Comparison of ENCODE assay signal across 11 cellular contexts in genomic region chr4:138223191-138223910, GRCh38. TPM values are rescaled to one million over a fixed set of nuclear protein-coding genes. Genes with fewer than 3 reads are reported as not detected.
DNase-seq lines count a peak whose midpoint lies in the region; ATAC-seq and TF ChIP-seq lines count a peak whose summit lies in the region.
"Had no signal": no experiment of that assay in that cellular context is flagged by ENCODE, and none has a peak within 500 bp of the region (broad histone marks: within the 10 kb centered on the region; RNA-seq: fewer than 3 reads in every experiment).

No MANE protein-coding gene starts in this region.

- no peak for TF ChIP-seq CTCF in psoas muscle (IDR thresholded peaks at IDR 0.05)
- TF ChIP-seq CTCF in gastrocnemius medialis (IDR thresholded peaks at IDR 0.05 in 4 of 5, conservative IDR thresholded peaks at IDR 0.05 in 1 of 5), result no peak

- intact Hi-C loops in psoas muscle (cut with DNase I) (no loop called here), gastrocnemius medialis (cut with DNase I; ENCODE audit: low total_unique reads) (no loop called here)

- H3K4me3 ChIP-seq in SJSA1, result no peak overlapping the region
- H3K4me3 ChIP-seq in psoas muscle, result no peak overlapping the region
- no peak overlapping the region for H3K4me3 ChIP-seq in gastrocnemius medialis

- H3K27ac ChIP-seq in SJSA1 (peak overlapping the region; percentile 97), psoas muscle (no peak overlapping the region), gastrocnemius medialis (no peak overlapping the region)

- peak; percentile 62 for ATAC-seq in GM19397 (IDR thresholded peaks at IDR 0.05; ENCODE audit: unreplicated experiment)
- ATAC-seq in HG03469 (IDR thresholded peaks at IDR 0.05; ENCODE audit: unreplicated experiment), result peak; percentile 67
- no peak for ATAC-seq in psoas muscle
- ATAC-seq in gastrocnemius medialis, result no peak

- in situ Hi-C loops in gastrocnemius medialis (cut with MboI; ENCODE audit: low sequenced_read_pairs in 4 of 4), result no loop called here

- no peak for TF ChIP-seq POLR2A in gastrocnemius medialis (IDR thresholded peaks at IDR 0.05)

- WGBS in psoas muscle, 3 donors, result 73 to 83% (median 76%) methylated on average over 4 of the region's 4 CpGs

- H3K9me3 ChIP-seq in SJSA1 (replicated peaks) (no peaks in the 10 kb centered on the region), psoas muscle (no peaks in the 10 kb centered on the region), gastrocnemius medialis (no peaks in the 10 kb centered on the region)

- peaks cover 71% of the 10 kb centered on the region for H3K4me1 ChIP-seq in SJSA1 (replicated peaks)
- H3K4me1 ChIP-seq in psoas muscle, result no peaks in the 10 kb centered on the region
- H3K4me1 ChIP-seq in gastrocnemius medialis, result no peaks in the 10 kb centered on the region

- DNase-seq in COR-L47 (lab: John Stamatoyannopoulos, UW) (peak; percentile 17), SJSA1 (ENCODE audit: low read depth in 1 of 2, low spot score in 2 of 2) (no peak), psoas muscle (no peak), gastrocnemius medialis (no peak)
- DNase-seq in stimulated activated CD8-positive, alpha-beta memory T cell treated with anti-CD3 and anti-CD28 coated beads, Interleukin-4, amount 100 ng/mL, for 48 hours, result no peak
- DNase-seq in activated CD8-positive, alpha-beta memory T cell treated with anti-CD3 and anti-CD28 coated beads, Interleukin-2, amount 50 U/mL, for 4 hours, result no peak
- DNase-seq: C1 segment of cervical spinal cord, kidney, NCI-H226 had no signal

- H3K27me3 ChIP-seq in SJSA1 (replicated peaks), result no peaks in the 10 kb centered on the region
- H3K27me3 ChIP-seq in psoas muscle (ENCODE audit: insufficient read depth in 3 of 3, low read length in 2 of 3), result no peaks in the 10 kb centered on the region
- H3K27me3 ChIP-seq in gastrocnemius medialis, result no peaks in the 10 kb centered on the region

- peaks cover 70% of the 10 kb centered on the region for H3K36me3 ChIP-seq in SJSA1
- no peaks in the 10 kb centered on the region for H3K36me3 ChIP-seq in psoas muscle (ENCODE audit: insufficient read depth in 1 of 2, low read depth in 1 of 2)
- H3K36me3 ChIP-seq in gastrocnemius medialis, result no peaks in the 10 kb centered on the region

RNA-seq across cellular contexts. Expression of gene SLC7A11, which starts 18.8 kb away (rescaled TPM):
- total RNA-seq in SJSA1 (2014; rRNA removed; shearing (Covaris generic)), result 33.0 and 45.5 TPM in 2 replicates
- under 1 TPM in 3 of 4 donors, not detected in 1; 0.14 to 0.52 (median 0.26) TPM for total RNA-seq in psoas muscle
- under 1 TPM; 0.04 to 0.12 (median 0.08) TPM for polyA plus RNA-seq in psoas muscle
- under 1 TPM in 2 of 4 donors, not detected in 2; 0.10 to 0.11 TPM for total RNA-seq in gastrocnemius medialis

Comparison
In these comparisons a context has a peak if more than half of its experiments do, and no peak if none do; other contexts are left out.
1. ATAC-seq: peak in GM19397 (single experiment) and HG03469 (single experiment); none in psoas muscle (0 of 4) and gastrocnemius medialis (0 of 2).
2. RNA of gene SLC7A11, which starts 18.8 kb away (total RNA-seq): 33.0 to 45.5 TPM in SJSA1; 0.14 to 0.52 TPM in psoas muscle and 0.10 to 0.11 TPM in gastrocnemius medialis; every median in the first group is over 10 times any median in the second.